Comparison of ENCODE assay signal across 11 cellular contexts in the genomic region with DNA sequence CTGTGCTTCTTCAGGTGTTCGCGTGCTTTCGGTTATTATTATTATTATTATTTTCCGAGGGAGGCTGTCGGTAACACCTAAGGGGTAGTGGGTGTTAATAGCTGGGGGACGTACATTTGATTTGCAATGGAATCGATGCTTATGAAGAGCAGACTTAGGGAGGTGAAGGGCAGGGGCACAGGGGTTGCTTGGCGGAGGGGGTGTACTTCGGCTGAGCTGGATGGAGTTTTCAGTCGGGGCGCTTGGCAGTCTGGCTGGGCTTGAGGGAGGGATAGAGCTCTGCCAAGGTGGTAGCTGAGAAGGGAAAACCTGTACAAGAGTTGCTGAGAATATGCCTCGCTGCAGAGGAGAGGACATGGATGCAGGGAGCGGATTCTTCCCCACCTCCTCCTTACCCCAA. TPM values are rescaled to one million over a fixed set of nuclear protein-coding genes. Genes with fewer than 3 reads are reported as not detected.
DNase-seq lines count a peak whose midpoint lies in the region; ATAC-seq and TF ChIP-seq lines count a peak whose summit lies in the region.
"Had no signal": no experiment of that assay in that cellular context is flagged by ENCODE, and none has a peak within 500 bp of the region (broad histone marks: within the 10 kb centered on the region; RNA-seq: fewer than 3 reads in every experiment).

No MANE protein-coding gene starts in this region.

- H3K4me1 Mint-ChIP-seq in activated T-cell treated with anti-CD3 and anti-CD28 coated beads, Interleukin-2, amount 50 U/mL, for 72 hours (ENCODE audit: low read depth) = peaks cover 5% of the 10 kb centered on the region

- no peaks in the 10 kb centered on the region for H3K36me3 ChIP-seq in ascending aorta
- H3K36me3 ChIP-seq in iPS-15b (ENCODE audit: control insufficient read depth, insufficient read depth, low read length) = no peaks in the 10 kb centered on the region
- no peaks in the 10 kb centered on the region for H3K36me3 ChIP-seq in stomach smooth muscle (ENCODE audit: control insufficient read depth in 2 of 2, insufficient read depth in 2 of 2, low read length in 2 of 2)
- H3K36me3 ChIP-seq: SJSA1 had no signal

- H3K27me3 ChIP-seq in ascending aorta = peaks cover 5% of the 10 kb centered on the region
- peaks cover 39% of the 10 kb centered on the region for H3K27me3 ChIP-seq in iPS-15b (ENCODE audit: control insufficient read depth, insufficient read depth, low read length)
- H3K27me3 ChIP-seq in stomach smooth muscle (ENCODE audit: control insufficient read depth in 1 of 2, insufficient read depth in 2 of 2, low read length in 2 of 2) = peaks cover 17 to 46% of the 10 kb centered on the region in 2 donors
- H3K27me3 ChIP-seq: SJSA1 had no signal

- no peak overlapping the region for H3K27ac Mint-ChIP-seq in activated T-cell treated with anti-CD3 and anti-CD28 coated beads, Interleukin-2, amount 50 U/mL, for 72 hours
- H3K27ac Mint-ChIP-seq: dendritic cell treated with granulocyte-macrophage colony-stimulating factor and Interleukin-4, amounts not matched to agents 40 ng/mL and 50 ng/mL, for 4 days; stimulated activated naive CD8-positive, alpha-beta T cell treated with anti-CD3 and anti-CD28 coated beads, Interleukin-15, Interleukin-2, amounts not matched to agents 100 ng/mL and 50 ng/mL, for 24 hours had no signal

- intact Hi-C loops in ascending aorta (cut with DNase I) = no loop called here
- intact Hi-C loops in posterior vena cava (cut with DNase I) = no loop called here

- H3K9me3 ChIP-seq in ascending aorta = no peaks in the 10 kb centered on the region
- H3K9me3 ChIP-seq in iPS-15b (ENCODE audit: control insufficient read depth, insufficient read depth, low read length) = no peaks in the 10 kb centered on the region
- H3K9me3 ChIP-seq in stomach smooth muscle (ENCODE audit: control insufficient read depth in 2 of 2, low read length in 2 of 2) = no peaks in the 10 kb centered on the region
- H3K9me3 ChIP-seq: SJSA1 had no signal

- TF ChIP-seq CTCF in ascending aorta (IDR thresholded peaks at IDR 0.05) = no peak
- no peak for TF ChIP-seq CTCF in GM10266 (IDR thresholded peaks at IDR 0.05; ENCODE audit: control insufficient read depth, insufficient read depth, low read depth, missing control alignments)

- H3K4me3 Mint-ChIP-seq in activated T-cell treated with anti-CD3 and anti-CD28 coated beads, Interleukin-2, amount 50 U/mL, for 72 hours = peak overlapping the region; percentile 19 to 53
- H3K4me3 Mint-ChIP-seq: dendritic cell treated with granulocyte-macrophage colony-stimulating factor and Interleukin-4, amounts not matched to agents 40 ng/mL and 50 ng/mL, for 4 days; stimulated activated naive CD8-positive, alpha-beta T cell treated with anti-CD3 and anti-CD28 coated beads, Interleukin-15, Interleukin-2, amounts not matched to agents 100 ng/mL and 50 ng/mL, for 24 hours had no signal

- ATAC-seq in activated T-cell treated with anti-CD3 and anti-CD28 coated beads, Interleukin-2, amount 50 U/mL, for 72 hours (replicated peaks in 1 of 2) = no peak
- ATAC-seq in GM19397 (IDR thresholded peaks at IDR 0.05; ENCODE audit: unreplicated experiment) = no peak

- peaks cover 3 to 4% of the 10 kb centered on the region in 2 donors for H3K36me3 Mint-ChIP-seq in activated T-cell treated with anti-CD3 and anti-CD28 coated beads, Interleukin-2, amount 50 U/mL, for 72 hours (ENCODE audit: insufficient read depth in 2 of 2)

- H3K9me3 Mint-ChIP-seq in activated T-cell treated with anti-CD3 and anti-CD28 coated beads, Interleukin-2, amount 50 U/mL, for 72 hours = peaks cover 0 to 3% of the 10 kb centered on the region in 2 donors
- H3K9me3 Mint-ChIP-seq: dendritic cell treated with granulocyte-macrophage colony-stimulating factor and Interleukin-4, amounts not matched to agents 40 ng/mL and 50 ng/mL, for 4 days; stimulated activated naive CD8-positive, alpha-beta T cell treated with anti-CD3 and anti-CD28 coated beads, Interleukin-15, Interleukin-2, amounts not matched to agents 100 ng/mL and 50 ng/mL, for 24 hours had no signal

- H3K27ac ChIP-seq in ascending aorta (no peak overlapping the region), stomach smooth muscle (ENCODE audit: low read length) (no peak overlapping the region)
- H3K27ac ChIP-seq: SJSA1 had no signal

- DNase-seq in activated T-cell treated with anti-CD3 and anti-CD28 coated beads, Interleukin-2, amount 50 U/mL, for 72 hours = no peak
- DNase-seq in activated T-cell treated with anti-CD3 and anti-CD28 coated beads for 4 hours (no peak), ascending aorta (ENCODE audit: low spot score in 2 of 2) (no peak), GM10266 (ENCODE audit: extremely low spot score) (no peak), posterior vena cava (ENCODE audit: low spot score) (no peak)

- H3K9ac ChIP-seq in iPS-15b (ENCODE audit: low read depth, low read length) (no peak overlapping the region), stomach smooth muscle (ENCODE audit: low read length in 2 of 2) (no peak overlapping the region)

- H3K4me1 ChIP-seq in ascending aorta (no peaks in the 10 kb centered on the region), iPS-15b (ENCODE audit: control insufficient read depth, insufficient read depth, low read length) (peaks cover 3% of the 10 kb centered on the region), stomach smooth muscle (ENCODE audit: control insufficient read depth, insufficient read depth, low read length) (peaks cover 6% of the 10 kb centered on the region)
- H3K4me1 ChIP-seq: SJSA1 had no signal

- H3K4me3 ChIP-seq in ascending aorta (peak overlapping the region; percentile 60 to 65), iPS-15b (ENCODE audit: low read depth, low read length) (peak overlapping the region; percentile 73), stomach smooth muscle (ENCODE audit: low read length in 2 of 2) (peak overlapping the region; percentile 36 to 57)
- H3K4me3 ChIP-seq: SJSA1 had no signal

- peaks cover 35% of the 10 kb centered on the region for H3K27me3 Mint-ChIP-seq in activated T-cell treated with anti-CD3 and anti-CD28 coated beads, Interleukin-2, amount 50 U/mL, for 72 hours (ENCODE audit: low read depth)

RNA-seq across cellular contexts. Expression of a gene that starts 0.6 kb away (rescaled TPM):
- total RNA-seq in activated T-cell treated with anti-CD3 and anti-CD28 coated beads, Interleukin-2, amount 50 U/mL, for 72 hours = under 1 TPM in 1 of 2 donors, not detected in 1; 0.44 TPM
- total RNA-seq in ascending aorta (6.9 TPM), posterior vena cava (10 to 100 TPM; 21.4 to 51.2 TPM)
- total RNA-seq: SJSA1 had no signal
